In genomic region chr4:109559625-109559982, GRCh38 we compare ENCODE assay signal across 8 cellular contexts.
A peak's percentile ranks its signal among the peaks of the same experiment; 100 is the strongest.
DNase-seq lines count a peak whose midpoint lies in the region; ATAC-seq and TF ChIP-seq lines count a peak whose summit lies in the region.

No MANE protein-coding gene starts in this region.

- H3K9me3 ChIP-seq in RWPE2 (ENCODE audit: severe bottlenecking): no peaks in the 10 kb centered on the region

- ATAC-seq in HG02970 (IDR thresholded peaks at IDR 0.05; ENCODE audit: low FRiP score, unreplicated experiment): peak; percentile 30
- peak; percentile 28 for ATAC-seq in RWPE2 (ENCODE audit: low read depth)

- in situ Hi-C loops in astrocyte of the cerebellum (cut with HindIII; ENCODE audit: low sequenced_read_pairs): no loop called here

- TF ChIP-seq CTCF in RWPE2 (IDR thresholded peaks at IDR 0.05; ENCODE audit: poor library complexity, severe bottlenecking): no peak
- TF ChIP-seq CTCF in astrocyte of the cerebellum (IDR thresholded peaks at IDR 0.05; ENCODE audit: low read depth, low read length, missing control alignments): no peak

- peak overlapping the region; percentile 62 for H3K4me3 ChIP-seq in RWPE2 (ENCODE audit: severe bottlenecking)
- H3K4me3 ChIP-seq in astrocyte of the cerebellum (ENCODE audit: low read depth, low read length): peak overlapping the region; percentile 76

- H3K4me1 ChIP-seq in RWPE2 (ENCODE audit: insufficient read depth, poor library complexity, severe bottlenecking): peaks cover 5% of the 10 kb centered on the region

- H3K27me3 ChIP-seq in RWPE2 (ENCODE audit: insufficient read depth, poor library complexity, severe bottlenecking): no peaks in the 10 kb centered on the region

- H3K27ac ChIP-seq in RWPE2 (ENCODE audit: poor library complexity, severe bottlenecking): peak overlapping the region; percentile 72

- H3K36me3 ChIP-seq in RWPE2 (ENCODE audit: low read depth): no peaks in the 10 kb centered on the region

- DNase-seq in NCI-H748 (lab: John Stamatoyannopoulos, UW; ENCODE audit: unreplicated experiment) (peak; percentile 64), NCI-H748 treated with DMSO at 0.1 percent for 48 hours (lab: John Stamatoyannopoulos, UW) (no peak), RWPE2 (ENCODE audit: low spot score) (no peak), astrocyte of the cerebellum (ENCODE audit: low read depth) (no peak), iris pigment epithelial cell (ENCODE audit: low read depth) (peak; percentile 52), T-helper 9 cell (no peak)
- DNase-seq in stimulated activated CD4-positive, alpha-beta T cell treated with anti-CD3 and anti-CD28 coated beads, Interleukin-4, amount 100 ng/mL, for 1 hour: peak; percentile 40

Comparison
In these comparisons a context has a peak if more than half of its experiments do, and no peak if none do; other contexts are left out.
1. DNase-seq: peak in NCI-H748 (single experiment), iris pigment epithelial cell (single experiment) and stimulated activated CD4-positive, alpha-beta T cell treated with anti-CD3 and anti-CD28 coated beads, Interleukin-4, amount 100 ng/mL, for 1 hour (single experiment); none in NCI-H748 treated with DMSO at 0.1 percent for 48 hours (single experiment), RWPE2 (single experiment), astrocyte of the cerebellum (single experiment) and T-helper 9 cell (single experiment).